In genomic region chr9:14585730-14586473, GRCh38 we compare ENCODE assay signal across 10 cellular contexts.
DNase-seq lines count a peak whose midpoint lies in the region; ATAC-seq, FAIRE-seq and TF ChIP-seq lines count a peak whose summit lies in the region.
"Had no signal": no experiment of that assay in that cellular context is flagged by ENCODE, and none has a peak within 500 bp of the region (broad histone marks: within the 10 kb centered on the region; RNA-seq: fewer than 3 reads in every experiment).

No MANE protein-coding gene starts in this region.

- H3K36me3 Mint-ChIP-seq in activated CD4-positive, alpha-beta T cell treated with anti-CD3 and anti-CD28 coated beads for 36 hours (ENCODE audit: low read depth) = peaks cover 3% of the 10 kb centered on the region
- H3K36me3 Mint-ChIP-seq in memory B cell = peaks cover 18% of the 10 kb centered on the region
- no peaks in the 10 kb centered on the region for H3K36me3 Mint-ChIP-seq in Caco-2 (ENCODE audit: insufficient read depth, unreplicated experiment)

- H3K36me3 ChIP-seq in small intestine (ENCODE audit: control insufficient read depth in 2 of 2, insufficient read depth in 2 of 2, low read length in 2 of 2) = peaks cover 0 to 4% of the 10 kb centered on the region in 2 donors
- H3K36me3 ChIP-seq in Caco-2 (ENCODE audit: control insufficient read depth, insufficient read depth, low read length) = no peaks in the 10 kb centered on the region

- no peak for TF ChIP-seq CTCF in foreskin fibroblast (IDR thresholded peaks at IDR 0.05; ENCODE audit: low read depth, low read length)
- no peak for TF ChIP-seq CTCF in Caco-2 (IDR thresholded peaks at IDR 0.05; ENCODE audit: insufficient read depth in 1 of 2, low read depth in 1 of 2, low read length in 1 of 2, severe bottlenecking in 1 of 2, unreplicated experiment in 1 of 2)

- peak; percentile 95 for ATAC-seq in activated CD4-positive, alpha-beta T cell treated with anti-CD3 and anti-CD28 coated beads for 36 hours
- ATAC-seq in GM21526 (IDR thresholded peaks at IDR 0.05; ENCODE audit: low FRiP score, unreplicated experiment) (peak; percentile 99), HG03432 (IDR thresholded peaks at IDR 0.05; ENCODE audit: unreplicated experiment) (peak; percentile 99), memory B cell (ENCODE audit: low read depth) (peak; percentile 94)
- ATAC-seq: left lobe of liver had no signal

- 66 to 89% (median 67%) methylated on average over 8 of the region's 8 CpGs for WGBS in small intestine, 3 donors

- H3K27me3 ChIP-seq in small intestine (ENCODE audit: control insufficient read depth in 2 of 2, insufficient read depth in 2 of 2, low read length in 2 of 2) (no peaks in the 10 kb centered on the region), Caco-2 (replicated peaks; ENCODE audit: control insufficient read depth, insufficient read depth, low read length) (no peaks in the 10 kb centered on the region)

- POLR2A ChIA-PET in activated CD4-positive, alpha-beta T cell treated with anti-CD3 and anti-CD28 coated beads for 36 hours (lab: Charles Lee) = no interaction called here
- POLR2A ChIA-PET in Caco-2 (lab: Charles Lee) = no interaction called here

- H3K9me3 Mint-ChIP-seq in activated CD4-positive, alpha-beta T cell treated with anti-CD3 and anti-CD28 coated beads for 36 hours (ENCODE audit: low read depth) = no peaks in the 10 kb centered on the region
- H3K9me3 Mint-ChIP-seq in memory B cell = no peaks in the 10 kb centered on the region
- H3K9me3 Mint-ChIP-seq in Caco-2 (ENCODE audit: unreplicated experiment) = no peaks in the 10 kb centered on the region

- H3K9me3 ChIP-seq in small intestine (ENCODE audit: control insufficient read depth, low read depth) = no peaks in the 10 kb centered on the region
- H3K9me3 ChIP-seq in Caco-2 = no peaks in the 10 kb centered on the region

- no peak for FAIRE-seq in small intestine (lab: Jason Lieb, UNC)
- FAIRE-seq: A204.1 had no signal

- CTCF ChIA-PET in activated CD4-positive, alpha-beta T cell treated with anti-CD3 and anti-CD28 coated beads for 36 hours (lab: Charles Lee) = no interaction called here
- CTCF ChIA-PET in Caco-2 (lab: Charles Lee) = no interaction called here

- H3K4me1 ChIP-seq in small intestine (ENCODE audit: control insufficient read depth in 2 of 2, insufficient read depth in 1 of 2, low read depth in 1 of 2, low read length in 1 of 2) = no peaks in the 10 kb centered on the region
- no peaks in the 10 kb centered on the region for H3K4me1 ChIP-seq in Caco-2

- peaks cover 6% of the 10 kb centered on the region for H3K27me3 Mint-ChIP-seq in activated CD4-positive, alpha-beta T cell treated with anti-CD3 and anti-CD28 coated beads for 36 hours
- H3K27me3 Mint-ChIP-seq in memory B cell (no peaks in the 10 kb centered on the region), Caco-2 (ENCODE audit: insufficient read depth, unreplicated experiment) (no peaks in the 10 kb centered on the region)

- intact Hi-C loops in activated CD4-positive, alpha-beta T cell treated with anti-CD3 and anti-CD28 coated beads for 36 hours (cut with DNase I, micrococcal nuclease) = loop anchor here in 1 of 2 experiments (5.0 kb wide), 1 partner anchor 49 kb away; no protein-coding TSS in a partner anchor
- intact Hi-C loops in Caco-2 (cut with micrococcal nuclease; ENCODE audit: unreplicated experiment) = no loop called here

- H3K27ac Mint-ChIP-seq in activated CD4-positive, alpha-beta T cell treated with anti-CD3 and anti-CD28 coated beads for 36 hours = no peak overlapping the region
- peak overlapping the region; percentile 51 for H3K27ac Mint-ChIP-seq in memory B cell
- H3K27ac Mint-ChIP-seq in Caco-2 (ENCODE audit: unreplicated experiment) = no peak overlapping the region

- no peak overlapping the region for H3K4me3 Mint-ChIP-seq in activated CD4-positive, alpha-beta T cell treated with anti-CD3 and anti-CD28 coated beads for 36 hours
- H3K4me3 Mint-ChIP-seq in memory B cell (no peak overlapping the region), Caco-2 (ENCODE audit: unreplicated experiment) (no peak overlapping the region)

- H3K4me1 Mint-ChIP-seq in activated CD4-positive, alpha-beta T cell treated with anti-CD3 and anti-CD28 coated beads for 36 hours = peaks cover 10% of the 10 kb centered on the region
- H3K4me1 Mint-ChIP-seq in memory B cell (peaks cover 15% of the 10 kb centered on the region), Caco-2 (ENCODE audit: low read depth, unreplicated experiment) (no peaks in the 10 kb centered on the region)

- H3K27ac ChIP-seq in small intestine (ENCODE audit: low read depth in 1 of 2, low read length in 1 of 2) = no peak overlapping the region

- peak; percentile 51 for DNase-seq in activated CD4-positive, alpha-beta T cell treated with anti-CD3 and anti-CD28 coated beads for 36 hours
- DNase-seq in activated CD4-positive, alpha-beta T cell treated with anti-CD3 and anti-CD28 coated beads, Interleukin-2, amount 50 U/mL, for 1 hour = no peak
- DNase-seq in memory B cell (ENCODE audit: low spot score in 2 of 2) = peak; percentile 10 to 14
- no peak for DNase-seq in small intestine
- no peak for DNase-seq in foreskin fibroblast
- DNase-seq in Caco-2 = no peak

- BruUV-seq in Caco-2 (replicated peaks; lab: Mats Ljungman, UMichigan) = no TSS peak

- H3K4me3 ChIP-seq in small intestine (ENCODE audit: low read depth in 1 of 2, low read length in 2 of 2) = no peak overlapping the region
- no peak overlapping the region for H3K4me3 ChIP-seq in foreskin fibroblast (ENCODE audit: low read depth in 1 of 2, low read length in 2 of 2)
- no peak overlapping the region for H3K4me3 ChIP-seq in Caco-2 (ENCODE audit: low read depth, low read length)

Comparison
In these comparisons a context has a peak if more than half of its experiments do, and no peak if none do; other contexts are left out.
1. DNase-seq: peak in activated CD4-positive, alpha-beta T cell treated with anti-CD3 and anti-CD28 coated beads for 36 hours (single experiment) and memory B cell (2 of 2); none in activated CD4-positive, alpha-beta T cell treated with anti-CD3 and anti-CD28 coated beads, Interleukin-2, amount 50 U/mL, for 1 hour (single experiment), small intestine (single experiment), foreskin fibroblast (0 of 2) and Caco-2 (0 of 2).
2. Peak in every context shown above with its lines, with median percentiles within 50 percentile points of each other: ATAC-seq.